8 cellular contexts compared by ENCODE assay signal in the genomic region with DNA sequence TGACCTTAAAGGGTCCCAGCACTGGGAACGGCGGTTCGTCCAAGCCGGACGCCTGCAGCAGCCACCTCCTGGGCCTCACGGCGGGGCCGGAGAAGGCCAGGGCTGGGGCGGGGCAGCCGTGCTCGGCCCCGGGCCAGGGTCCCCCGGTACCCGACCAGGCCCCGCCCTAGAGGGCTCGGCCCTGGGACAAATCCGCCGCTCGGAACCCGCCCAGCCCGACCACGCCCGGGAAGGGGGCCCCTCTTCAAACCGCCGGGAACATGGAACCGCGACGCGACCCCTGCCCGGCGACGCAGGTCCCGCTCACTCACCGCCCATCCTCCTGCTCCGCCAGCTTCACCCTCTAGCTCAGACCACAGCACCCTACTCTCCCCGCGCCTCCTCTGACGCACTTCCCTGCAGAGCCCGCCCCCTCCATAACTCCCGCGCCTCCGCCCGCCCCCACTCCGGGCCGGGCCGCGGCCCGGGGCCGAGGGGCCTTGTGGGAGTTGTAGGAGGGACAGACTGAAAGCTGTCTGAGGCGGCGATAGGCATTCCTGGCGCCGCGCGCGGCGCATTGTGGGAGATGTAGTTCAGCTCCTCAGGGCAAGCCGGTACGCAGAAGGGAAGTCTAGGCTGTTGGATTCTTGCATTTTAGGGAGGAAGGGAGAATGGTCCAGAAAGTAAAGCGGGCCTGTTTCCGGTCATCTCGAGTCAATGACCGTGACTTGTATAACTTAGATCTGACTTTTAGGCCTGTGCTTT. TPM values are rescaled to one million over a fixed set of nuclear protein-coding genes. Genes with fewer than 3 reads are reported as not detected.
DNase-seq lines count a peak whose midpoint lies in the region; ATAC-seq and TF ChIP-seq lines count a peak whose summit lies in the region.

A gene (minus strand): TSS at position 365 of the 744 bp plus-strand sequence. CDS start 1,478 bp downstream, outside the sequence.

- WGBS in spleen, 5 donors = 0 to 1% (median 0%) methylated on average over 54 to 63 of the region's 63 CpGs

- no peaks in the 10 kb centered on the region for H3K9me3 ChIP-seq in spleen

- H3K27ac ChIP-seq in spleen = peak within 1 kb of the TSS; percentile 90 to 97 (median 94)

- TF ChIP-seq CTCF in spleen (IDR thresholded peaks at IDR 0.05 in 8 of 11, conservative IDR thresholded peaks at IDR 0.05 in 3 of 11) = peak in 2 of 11 experiments; percentile 32 to 35

- peak; percentile 88 for ATAC-seq in GM19023 (IDR thresholded peaks at IDR 0.05; ENCODE audit: unreplicated experiment)
- ATAC-seq in HG03280 (IDR thresholded peaks at IDR 0.05; ENCODE audit: unreplicated experiment) = peak; percentile 94

- no peaks in the 10 kb centered on the region for H3K27me3 ChIP-seq in spleen (replicated peaks in 1 of 7)

- H3K36me3 ChIP-seq in spleen = peaks cover 0 to 34% (median 12%) of the 10 kb centered on the region in 6 donors

- peak; percentile 97 for DNase-seq in AG08396 (ENCODE audit: low spot score)
- DNase-seq in NCI-H345 treated with DMSO at 0.1 percent for 48 hours (lab: John Stamatoyannopoulos, UW; ENCODE audit: unreplicated experiment) = peak; percentile 68
- peak; percentile 91 to 94 (median 94) for DNase-seq in activated CD4-positive, CD25-positive, alpha-beta regulatory T cell (lab: John Stamatoyannopoulos, UW)
- peak; percentile 94 for DNase-seq in central memory CD4-positive, alpha-beta T cell
- DNase-seq in inferior parietal cortex (ENCODE audit: extremely low spot score) = peak; percentile 98
- peak; percentile 100 for DNase-seq in spleen

- peak within 1 kb of the TSS; percentile 59 to 82 (median 73) for H3K4me3 ChIP-seq in spleen

- H3K4me1 ChIP-seq in spleen = peaks cover 14 to 52% (median 29%) of the 10 kb centered on the region in 6 donors

- intact Hi-C loops in spleen (cut with DNase I; ENCODE audit: low total_unique reads) = no loop called here

- TF ChIP-seq POLR2A in spleen (IDR thresholded peaks at IDR 0.05) = peak in 2 of 3 donors; percentile 33 to 79

RNA-seq across cellular contexts. Expression of the gene that starts here (rescaled TPM):
- total RNA-seq in spleen = 100 to 1,000 TPM in 5 of 7 donors, 10 to 100 TPM in 2; 84.0 to 174 (median 114) TPM
- 10 to 100 TPM; 26.1 to 30.7 (median 28.2) TPM for polyA plus RNA-seq in spleen

Comparison
In these comparisons a context has a peak if more than half of its experiments do, and no peak if none do; other contexts are left out.
1. Peak in every context shown above with its lines: DNase-seq, ATAC-seq, H3K4me3 ChIP-seq and H3K27ac ChIP-seq.